In genomic region chr5:142512680-142513042, GRCh38 we compare ENCODE assay signal across 13 cellular contexts.
DNase-seq lines count a peak whose midpoint lies in the region; TF ChIP-seq lines count a peak whose summit lies in the region.
"Had no signal": no experiment of that assay in that cellular context is flagged by ENCODE, and none has a peak within 500 bp of the region (broad histone marks: within the 10 kb centered on the region; RNA-seq: fewer than 3 reads in every experiment).

No MANE protein-coding gene starts in this region.

- DNase-seq in HK-2 (ENCODE audit: unreplicated experiment) = peak; percentile 58
- peak; percentile 27 for DNase-seq in adipocyte (ENCODE audit: low read depth)
- peak; percentile 54 for DNase-seq in hepatic stellate cell (ENCODE audit: low spot score)
- DNase-seq in spleen = no peak
- no peak for DNase-seq in prostate gland (ENCODE audit: low spot score)
- DNase-seq in NOMO-1 treated with dmso at 0.1 percent for 144 hours (lab: John Stamatoyannopoulos, UW; ENCODE audit: unreplicated experiment) = no peak
- no peak for DNase-seq in NOMO-1 treated with DMSO at 0.1 percent for 48 hours (lab: John Stamatoyannopoulos, UW; ENCODE audit: unreplicated experiment)
- DNase-seq: DMS 273 treated with DMSO at 0.1 percent for 48 hours; NCI-H510A; Right ventricle myocardium superior; stimulated activated CD4-positive, alpha-beta T cell treated with anti-CD3 and anti-CD28 coated beads, Interleukin-4, amount 100 ng/mL, for 24 hours; stomach had no signal

- H3K9ac ChIP-seq in adipocyte (ENCODE audit: low read length) = peak overlapping the region; percentile 76

- H3K27ac ChIP-seq in spleen (peak overlapping the region in 6 of 8 donors; percentile 29 to 67 (median 47)), prostate gland (no peak overlapping the region)
- H3K27ac ChIP-seq: VCaP had no signal

- peak overlapping the region; percentile 9 for H3K4me3 ChIP-seq in adipocyte (ENCODE audit: low read length)
- no peak overlapping the region for H3K4me3 ChIP-seq in spleen
- no peak overlapping the region for H3K4me3 ChIP-seq in prostate gland
- H3K4me3 ChIP-seq: stomach had no signal

- WGBS in spleen, 5 donors = 74 to 87% (median 80%) methylated on average over 5 of the region's 5 CpGs
- WGBS in prostate gland = 78% methylated on average over 5 of the region's 5 CpGs

- no peaks in the 10 kb centered on the region for H3K27me3 ChIP-seq in adipocyte (replicated peaks; ENCODE audit: control insufficient read depth, insufficient read depth, low read length)
- peaks cover 0 to 13% (median 0%) of the 10 kb centered on the region in 7 donors for H3K27me3 ChIP-seq in spleen (replicated peaks in 1 of 7)
- H3K27me3 ChIP-seq in prostate gland (replicated peaks; ENCODE audit: insufficient read depth) = no peaks in the 10 kb centered on the region
- H3K27me3 ChIP-seq: stomach had no signal

- TF ChIP-seq CTCF in spleen (IDR thresholded peaks at IDR 0.05 in 8 of 11, conservative IDR thresholded peaks at IDR 0.05 in 3 of 11) (no peak), prostate gland (IDR thresholded peaks at IDR 0.05) (no peak)

- intact Hi-C loops in spleen (cut with DNase I; ENCODE audit: low total_unique reads) (no loop called here), prostate gland (cut with DNase I) (no loop called here)

- no peaks in the 10 kb centered on the region for H3K9me3 ChIP-seq in adipocyte (ENCODE audit: control insufficient read depth, low read length)
- H3K9me3 ChIP-seq in spleen = peaks cover 0 to 20% (median 15%) of the 10 kb centered on the region in 8 donors
- H3K9me3 ChIP-seq in prostate gland = no peaks in the 10 kb centered on the region

- H3K4me1 ChIP-seq in adipocyte (ENCODE audit: control insufficient read depth, insufficient read depth, low read length) (peaks cover 42% of the 10 kb centered on the region), spleen (no peaks in the 10 kb centered on the region), prostate gland (replicated peaks) (no peaks in the 10 kb centered on the region)

- no peak for TF ChIP-seq POLR2A in spleen (IDR thresholded peaks at IDR 0.05)
- no peak for TF ChIP-seq POLR2A in prostate gland (IDR thresholded peaks at IDR 0.05)

- H3K36me3 ChIP-seq in adipocyte (ENCODE audit: control insufficient read depth, insufficient read depth, low read length, severe bottlenecking) (peaks cover 9% of the 10 kb centered on the region), spleen (no peaks in the 10 kb centered on the region), prostate gland (no peaks in the 10 kb centered on the region)
- H3K36me3 ChIP-seq: stomach had no signal

Comparison
In these comparisons a context has a peak if more than half of its experiments do, and no peak if none do; other contexts are left out.
1. DNase-seq: peak in HK-2 (single experiment), adipocyte (single experiment) and hepatic stellate cell (single experiment); none in spleen (single experiment), prostate gland (single experiment), NOMO-1 treated with dmso at 0.1 percent for 144 hours (single experiment) and NOMO-1 treated with DMSO at 0.1 percent for 48 hours (single experiment).
2. H3K27ac ChIP-seq: peak in spleen (6 of 8); none in prostate gland (0 of 2).